Comparison of ENCODE assay signal across 14 cellular contexts in genomic region chr20:37863289-37863688, GRCh38. TPM values are rescaled to one million over a fixed set of nuclear protein-coding genes. Genes with fewer than 3 reads are reported as not detected.
"Had no signal": no experiment of that assay in that cellular context is flagged by ENCODE, and none has a peak within 500 bp of the region (broad histone marks: within the 10 kb centered on the region; RNA-seq: fewer than 3 reads in every experiment).

No MANE protein-coding gene starts in this region.

- H3K9me3 Mint-ChIP-seq: natural killer cell; stimulated activated naive B cell treated with anti-CD40 and anti-IgM and Interleukin-4, amounts not matched to agents 10 μg/mL and 1 μg/mL and 100 μg/mL, for 72 hours; stimulated activated naive CD8-positive, alpha-beta T cell treated with anti-CD3 and anti-CD28 coated beads, Interleukin-15, amount 100 ng/mL, for 72 hours had no signal

- H3K27me3 Mint-ChIP-seq: stimulated activated naive B cell treated with anti-CD40 and anti-IgM and Interleukin-4, amounts not matched to agents 10 μg/mL and 1 μg/mL and 100 μg/mL, for 72 hours; stimulated activated naive CD8-positive, alpha-beta T cell treated with anti-CD3 and anti-CD28 coated beads, Interleukin-15, amount 100 ng/mL, for 72 hours had no signal

- H3K4me3 Mint-ChIP-seq: natural killer cell; stimulated activated naive B cell treated with anti-CD40 and anti-IgM and Interleukin-4, amounts not matched to agents 10 μg/mL and 1 μg/mL and 100 μg/mL, for 72 hours; stimulated activated naive CD8-positive, alpha-beta T cell treated with anti-CD3 and anti-CD28 coated beads, Interleukin-15, amount 100 ng/mL, for 72 hours had no signal

- H3K36me3 Mint-ChIP-seq: natural killer cell had no signal

- H3K4me1 Mint-ChIP-seq: natural killer cell; stimulated activated naive B cell treated with anti-CD40 and anti-IgM and Interleukin-4, amounts not matched to agents 10 μg/mL and 1 μg/mL and 100 μg/mL, for 72 hours; stimulated activated naive CD8-positive, alpha-beta T cell treated with anti-CD3 and anti-CD28 coated beads, Interleukin-15, amount 100 ng/mL, for 72 hours had no signal

- DNase-seq: central memory CD4-positive, alpha-beta T cell; effector CD4-positive, alpha-beta T cell; foreskin melanocyte; heart left ventricle; hippocampal formation; islet precursor cell; mammary epithelial cell; natural killer cell; stimulated activated CD4-positive, alpha-beta T cell treated with anti-CD3 and anti-CD28 coated beads, Interleukin-4, amount 100 ng/mL, for 1 hour; stimulated activated CD8-positive, alpha-beta memory T cell treated with anti-CD3 and anti-CD28 coated beads, Interleukin-4, amount 100 ng/mL, for 48 hours; stimulated activated naive B cell treated with anti-CD40 and anti-IgM and Interleukin-4, amounts not matched to agents 10 μg/mL and 1 μg/mL and 100 μg/mL, for 72 hours; stimulated activated naive CD8-positive, alpha-beta T cell treated with anti-CD3 and anti-CD28 coated beads, Interleukin-15, amount 100 ng/mL, for 72 hours; testis had no signal

RNA-seq across cellular contexts. Expression of gene VSTM2L, which starts 39.6 kb away (rescaled TPM):
- total RNA-seq: dermis microvascular lymphatic vessel endothelial cell had no signal
